In genomic region chr5:159095882-159096554, GRCh38 we compare ENCODE assay signal across 10 cellular contexts. TPM values are rescaled to one million over a fixed set of nuclear protein-coding genes. Genes with fewer than 3 reads are reported as not detected.
DNase-seq lines count a peak whose midpoint lies in the region; ATAC-seq and TF ChIP-seq lines count a peak whose summit lies in the region.
"Had no signal": no experiment of that assay in that cellular context is flagged by ENCODE, and none has a peak within 500 bp of the region (broad histone marks: within the 10 kb centered on the region; RNA-seq: fewer than 3 reads in every experiment).

No MANE protein-coding gene starts in this region.

- H3K4me3 ChIP-seq in endodermal cell (ENCODE audit: low read length) (no peak overlapping the region), neural progenitor cell (peak overlapping the region; percentile 25), aorta (ENCODE audit: low read length in 2 of 2) (peak overlapping the region in 1 of 2 donors; percentile 94)

- no peaks in the 10 kb centered on the region for H3K9me3 ChIP-seq in endodermal cell (ENCODE audit: control insufficient read depth, low read length)
- no peaks in the 10 kb centered on the region for H3K9me3 ChIP-seq in neural progenitor cell (ENCODE audit: low read depth)
- no peaks in the 10 kb centered on the region for H3K9me3 ChIP-seq in aorta (ENCODE audit: control insufficient read depth, low read length)

- DNase-seq in stimulated activated naive CD8-positive, alpha-beta T cell treated with anti-CD3 and anti-CD28 coated beads, Interleukin-15, amount 100 ng/mL, for 72 hours, result no peak
- DNase-seq in endodermal cell, result peak; percentile 77
- DNase-seq in neural progenitor cell (ENCODE audit: low spot score), result peak; percentile 15
- DNase-seq in aorta, result peak in 1 of 2 donors; percentile 45
- DNase-seq in SKM-1 (lab: John Stamatoyannopoulos, UW; ENCODE audit: unreplicated experiment), result no peak

- no peaks in the 10 kb centered on the region for H3K9me3 Mint-ChIP-seq in stimulated activated naive CD8-positive, alpha-beta T cell treated with anti-CD3 and anti-CD28 coated beads, Interleukin-15, Interleukin-2, amounts not matched to agents 100 ng/mL and 50 ng/mL, for 24 hours
- no peaks in the 10 kb centered on the region for H3K9me3 Mint-ChIP-seq in stimulated activated naive CD8-positive, alpha-beta T cell treated with anti-CD3 and anti-CD28 coated beads, Interleukin-15, amount 100 ng/mL, for 72 hours
- no peaks in the 10 kb centered on the region for H3K9me3 Mint-ChIP-seq in endodermal cell
- no peaks in the 10 kb centered on the region for H3K9me3 Mint-ChIP-seq in neural progenitor cell

- H3K27me3 ChIP-seq in endodermal cell (ENCODE audit: control insufficient read depth, insufficient read depth, low read length, poor library complexity, severe bottlenecking) (peaks cover 91% of the 10 kb centered on the region), neural progenitor cell (peaks cover 92% of the 10 kb centered on the region), aorta (ENCODE audit: control insufficient read depth in 1 of 2, insufficient read depth in 2 of 2, low read length in 1 of 2) (no peaks in the 10 kb centered on the region)

- H3K4me1 ChIP-seq in endodermal cell (ENCODE audit: control insufficient read depth, insufficient read depth, low read length) (peaks cover 10% of the 10 kb centered on the region), neural progenitor cell (peaks cover 36% of the 10 kb centered on the region), aorta (ENCODE audit: control insufficient read depth in 1 of 2, insufficient read depth in 2 of 2, low read length in 2 of 2) (peaks cover 2 to 3% of the 10 kb centered on the region in 2 donors)

- no peak overlapping the region for H2AFZ ChIP-seq in neural progenitor cell (replicated peaks)

- H3K4me3 Mint-ChIP-seq in stimulated activated naive CD8-positive, alpha-beta T cell treated with anti-CD3 and anti-CD28 coated beads, Interleukin-15, Interleukin-2, amounts not matched to agents 100 ng/mL and 50 ng/mL, for 24 hours, result peak overlapping the region; percentile 87
- H3K4me3 Mint-ChIP-seq in stimulated activated naive CD8-positive, alpha-beta T cell treated with anti-CD3 and anti-CD28 coated beads, Interleukin-15, amount 100 ng/mL, for 72 hours, result peak overlapping the region in 1 of 2 donors; percentile 16
- H3K4me3 Mint-ChIP-seq in endodermal cell (peak overlapping the region; percentile 31), neural progenitor cell (peak overlapping the region; percentile 72)

- H3F3A ChIP-seq in neural progenitor cell (ENCODE audit: low read depth), result peaks cover 44% of the 10 kb centered on the region

- H3K9ac ChIP-seq in endodermal cell (ENCODE audit: extremely low read depth, low read length, poor library complexity, severe bottlenecking) (no peak overlapping the region), neural progenitor cell (no peak overlapping the region)

- intact Hi-C loops in aorta (cut with DNase I), result loop anchor here (5.0 to 10.0 kb wide), 4 partner anchors 44 to 301 kb away; no protein-coding TSS in a partner anchor

- H3K4me2 ChIP-seq in neural progenitor cell, result peak overlapping the region; percentile 53

- peaks cover 4% of the 10 kb centered on the region for H3K36me3 Mint-ChIP-seq in stimulated activated naive CD8-positive, alpha-beta T cell treated with anti-CD3 and anti-CD28 coated beads, Interleukin-15, Interleukin-2, amounts not matched to agents 100 ng/mL and 50 ng/mL, for 24 hours (ENCODE audit: low read depth)
- H3K36me3 Mint-ChIP-seq in endodermal cell (ENCODE audit: low read depth) (no peaks in the 10 kb centered on the region), neural progenitor cell (no peaks in the 10 kb centered on the region)

- H3K27me3 Mint-ChIP-seq in stimulated activated naive CD8-positive, alpha-beta T cell treated with anti-CD3 and anti-CD28 coated beads, Interleukin-15, Interleukin-2, amounts not matched to agents 100 ng/mL and 50 ng/mL, for 24 hours, result peaks cover 61% of the 10 kb centered on the region
- H3K27me3 Mint-ChIP-seq in stimulated activated naive CD8-positive, alpha-beta T cell treated with anti-CD3 and anti-CD28 coated beads, Interleukin-15, amount 100 ng/mL, for 72 hours, result peaks cover 52% of the 10 kb centered on the region
- peaks cover 92% of the 10 kb centered on the region for H3K27me3 Mint-ChIP-seq in endodermal cell (ENCODE audit: insufficient read depth)
- peaks cover 22% of the 10 kb centered on the region for H3K27me3 Mint-ChIP-seq in neural progenitor cell (ENCODE audit: insufficient read depth, low read depth)

- H3K36me3 ChIP-seq in endodermal cell (ENCODE audit: control insufficient read depth, insufficient read depth, low read length), result no peaks in the 10 kb centered on the region
- H3K36me3 ChIP-seq in neural progenitor cell, result no peaks in the 10 kb centered on the region
- H3K36me3 ChIP-seq in aorta (ENCODE audit: control insufficient read depth in 1 of 2, insufficient read depth in 2 of 2, low read length in 1 of 2), result no peaks in the 10 kb centered on the region

- no peak overlapping the region for H3K27ac Mint-ChIP-seq in stimulated activated naive CD8-positive, alpha-beta T cell treated with anti-CD3 and anti-CD28 coated beads, Interleukin-15, Interleukin-2, amounts not matched to agents 100 ng/mL and 50 ng/mL, for 24 hours
- no peak overlapping the region for H3K27ac Mint-ChIP-seq in stimulated activated naive CD8-positive, alpha-beta T cell treated with anti-CD3 and anti-CD28 coated beads, Interleukin-15, amount 100 ng/mL, for 72 hours
- H3K27ac Mint-ChIP-seq in endodermal cell (no peak overlapping the region), neural progenitor cell (no peak overlapping the region)

- no peak for ATAC-seq in stimulated activated naive CD8-positive, alpha-beta T cell treated with anti-CD3 and anti-CD28 coated beads, Interleukin-15, amount 100 ng/mL, for 72 hours
- ATAC-seq in aorta (ENCODE audit: low FRiP score), result no peak
- no peak for ATAC-seq in GM18868 (IDR thresholded peaks at IDR 0.05; ENCODE audit: unreplicated experiment)
- no peak for ATAC-seq in HG03460 (IDR thresholded peaks at IDR 0.05; ENCODE audit: unreplicated experiment)

- 16 to 25% methylated on average over 14 to 27 of the region's 27 CpGs for WGBS in endodermal cell (ENCODE audit: insufficient coverage in 1 of 2, insufficient read length in 1 of 2), 2 experiments
- 29 to 52% methylated on average over 27 of the region's 27 CpGs for WGBS in aorta, 2 donors

- H3K79me2 ChIP-seq in neural progenitor cell (ENCODE audit: low read depth), result no peaks in the 10 kb centered on the region

- H3K4me1 Mint-ChIP-seq in stimulated activated naive CD8-positive, alpha-beta T cell treated with anti-CD3 and anti-CD28 coated beads, Interleukin-15, Interleukin-2, amounts not matched to agents 100 ng/mL and 50 ng/mL, for 24 hours (ENCODE audit: low read depth), result peaks cover 44% of the 10 kb centered on the region
- H3K4me1 Mint-ChIP-seq in stimulated activated naive CD8-positive, alpha-beta T cell treated with anti-CD3 and anti-CD28 coated beads, Interleukin-15, amount 100 ng/mL, for 72 hours, result peaks cover 43% of the 10 kb centered on the region
- peaks cover 36% of the 10 kb centered on the region for H3K4me1 Mint-ChIP-seq in endodermal cell
- H3K4me1 Mint-ChIP-seq in neural progenitor cell, result peaks cover 58% of the 10 kb centered on the region

- H3K27ac ChIP-seq in endodermal cell (ENCODE audit: low read depth, low read length) (no peak overlapping the region), neural progenitor cell (no peak overlapping the region), aorta (ENCODE audit: low read depth in 1 of 2, low read length in 2 of 2) (peak overlapping the region; percentile 79 to 90)

- TF ChIP-seq CTCF in endodermal cell (conservative IDR thresholded peaks at IDR 0.05) (peak; percentile 15), neural progenitor cell (IDR thresholded peaks at IDR 0.05) (no peak)

- H4K20me1 ChIP-seq in neural progenitor cell (ENCODE audit: low read depth), result peaks cover 40% of the 10 kb centered on the region

RNA-seq across cellular contexts. Expression of gene EBF1, which starts 3.7 kb away (rescaled TPM):
- total RNA-seq in endodermal cell (under 1 TPM in 1 of 2 donors, not detected in 1; 0.24 TPM), neural progenitor cell (ENCODE audit: low replicate concordance) (0.19 and 0.56 TPM in 2 replicates), aorta (100 to 1,000 TPM in 1 of 2 donors, 10 to 100 TPM in 1; 75.6 to 103 TPM)
- polyA plus RNA-seq in endodermal cell (2013, experiment 1 of 2), result 8.6 TPM
- 7.0 TPM for polyA plus RNA-seq in endodermal cell (2013, experiment 2 of 2)
- 10 to 100 TPM in 1 of 2 donors, 1 to 10 TPM in 1; 5.9 to 25.1 TPM for polyA plus RNA-seq in aorta
- total RNA-seq: RPMI7951 had no signal
- polyA plus RNA-seq: keratinocyte had no signal

Comparison
In these comparisons a context has a peak if more than half of its experiments do, and no peak if none do; other contexts are left out.
1. DNase-seq: peak in endodermal cell (single experiment) and neural progenitor cell (single experiment); none in stimulated activated naive CD8-positive, alpha-beta T cell treated with anti-CD3 and anti-CD28 coated beads, Interleukin-15, amount 100 ng/mL, for 72 hours (0 of 2) and SKM-1 (single experiment).
2. H3K27ac ChIP-seq: peak in aorta (2 of 2); none in endodermal cell (single experiment) and neural progenitor cell (single experiment).
3. RNA of gene EBF1, which starts 3.7 kb away (total RNA-seq): 75.6 to 103 TPM in aorta; 0.19 to 0.56 TPM in neural progenitor cell and 0.24 TPM in endodermal cell; every median in the first group is over 10 times any median in the second.